Comparison of ENCODE assay signal across 14 cellular contexts in the genomic region with DNA sequence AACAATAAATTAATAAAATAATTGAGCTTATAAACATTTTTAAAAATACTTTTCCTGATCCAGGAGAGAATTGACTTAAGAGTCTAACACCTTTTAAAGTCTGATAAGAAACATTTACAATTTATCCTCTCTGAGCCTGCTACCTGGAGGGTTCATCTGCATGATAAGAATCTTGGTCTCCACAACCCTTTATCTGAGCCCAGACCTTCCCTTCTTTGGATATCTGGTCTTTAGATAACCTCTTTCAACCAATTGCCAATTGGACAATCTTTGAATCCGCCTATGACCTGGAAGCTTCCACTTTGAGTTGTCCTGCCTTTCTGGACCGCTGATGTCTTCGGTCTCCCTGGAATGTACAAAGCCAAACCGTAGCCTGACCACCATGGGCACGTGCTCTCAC.
DNase-seq lines count a peak whose midpoint lies in the region; ATAC-seq, FAIRE-seq and TF ChIP-seq lines count a peak whose summit lies in the region.
"Had no signal": no experiment of that assay in that cellular context is flagged by ENCODE, and none has a peak within 500 bp of the region (broad histone marks: within the 10 kb centered on the region; RNA-seq: fewer than 3 reads in every experiment).

No MANE protein-coding gene starts in this region.

- H3K4me1 Mint-ChIP-seq in CD4-positive, alpha-beta T cell (ENCODE audit: low read depth) = no peaks in the 10 kb centered on the region

- H3K9me3 Mint-ChIP-seq in CD4-positive, alpha-beta T cell = no peaks in the 10 kb centered on the region
- H3K9me3 Mint-ChIP-seq: H9 had no signal

- no peak for TF ChIP-seq RAD21 in K562 (CRISPR knock-in tag; conservative IDR thresholded peaks at IDR 0.05 in 1 of 2, IDR thresholded peaks at IDR 0.05 in 1 of 2)

- H3K27me3 ChIP-seq in K562 (ENCODE audit: control insufficient read depth in 2 of 2, insufficient read depth in 2 of 2, low read length in 2 of 2) = no peaks in the 10 kb centered on the region
- H3K27me3 ChIP-seq in mesendoderm (ENCODE audit: insufficient read depth, low read length, poor library complexity) = no peaks in the 10 kb centered on the region
- H3K27me3 ChIP-seq in brain microvascular endothelial cell (replicated peaks) = no peaks in the 10 kb centered on the region
- H3K27me3 ChIP-seq in CD4-positive, alpha-beta T cell (ENCODE audit: control insufficient read depth, insufficient read depth, low read length) = no peaks in the 10 kb centered on the region

- H3K79me2 ChIP-seq in K562 (ENCODE audit: control insufficient read depth, insufficient read depth, low read length) = no peaks in the 10 kb centered on the region
- no peaks in the 10 kb centered on the region for H3K79me2 ChIP-seq in mesendoderm (ENCODE audit: control insufficient read depth, insufficient read depth, low read length)

- ATAC-seq in K562 = no peak
- ATAC-seq in CD4-positive, alpha-beta T cell (ENCODE audit: poor library complexity) = no peak

- no peak overlapping the region for H3K4me3 Mint-ChIP-seq in CD4-positive, alpha-beta T cell
- H3K4me3 Mint-ChIP-seq: CD4-positive, alpha-beta memory T cell; H9 had no signal

- no peak overlapping the region for H3K23ac ChIP-seq in mesendoderm (ENCODE audit: low read length)

- H3K9ac ChIP-seq in K562 (ENCODE audit: insufficient read depth in 1 of 2, low read depth in 2 of 2, low read length in 2 of 2) (no peak overlapping the region), mesendoderm (ENCODE audit: low read length) (no peak overlapping the region)

- DNase-seq in NCI-H82 (lab: John Stamatoyannopoulos, UW) = peak; percentile 19
- no peak for DNase-seq in NCI-H82 treated with DMSO at 0.1 percent for 48 hours (lab: John Stamatoyannopoulos, UW; ENCODE audit: unreplicated experiment)
- no peak for DNase-seq in K562 (ENCODE audit: extremely low read depth in 1 of 4, low spot score in 3 of 4)
- DNase-seq in mesendoderm = peak; percentile 91
- no peak for DNase-seq in brain microvascular endothelial cell
- DNase-seq in CD4-positive, alpha-beta T cell = no peak
- DNase-seq in kidney tubule cell (ENCODE audit: low spot score) = no peak
- DNase-seq: GOT3 had no signal

- no peak overlapping the region for H4K8ac ChIP-seq in mesendoderm (ENCODE audit: low read depth, low read length)

- H3K18ac ChIP-seq in mesendoderm (ENCODE audit: low read length) = no peak overlapping the region

- H3K27me3 Mint-ChIP-seq in CD4-positive, alpha-beta T cell = no peaks in the 10 kb centered on the region

- H3K4me1 ChIP-seq in K562 (replicated peaks in 1 of 2; ENCODE audit: control insufficient read depth in 2 of 2, insufficient read depth in 2 of 2, low read length in 2 of 2) (peaks cover 12 to 21% of the 10 kb centered on the region in 2 experiments; a peak in 4 of 5 replicates), mesendoderm (ENCODE audit: control insufficient read depth, low read depth, low read length) (peaks cover 6% of the 10 kb centered on the region)
- H3K4me1 ChIP-seq: A549 had no signal

- TF ChIP-seq EP300 in K562 (IDR thresholded peaks at IDR 0.05; ENCODE audit: low read length) = no peak

- peak overlapping the region; percentile 77 for H3K56ac ChIP-seq in mesendoderm (ENCODE audit: low read length)

- no peak for TF ChIP-seq POLR2A in K562 (conservative IDR thresholded peaks at IDR 0.05)

- H2BK120ac ChIP-seq in mesendoderm (ENCODE audit: low read depth, low read length) = no peak overlapping the region

- H3K4me2 ChIP-seq in K562 (ENCODE audit: insufficient read depth, low read length) (no peak overlapping the region), mesendoderm (ENCODE audit: low read length) (no peak overlapping the region)

- CTCF ChIA-PET in K562 (lab: Yijun Ruan, JAX; ENCODE audit: low intra/inter-chr PET ratio) = no interaction called here
- CTCF ChIA-PET in CD4-positive, alpha-beta T cell (lab: Charles Lee) = no interaction called here

- intact Hi-C loops in K562 (cut with micrococcal nuclease) = loop anchor here (1.0 kb wide), 2 partner anchors 89 to 804 kb away; no protein-coding TSS in a partner anchor
- intact Hi-C loops in CD4-positive, alpha-beta T cell (cut with DNase I, micrococcal nuclease) = loop anchor here (1.0 to 10.0 kb wide), 6 partner anchors 805 to 1690 kb away; no protein-coding TSS in a partner anchor

- H3K9me3 ChIP-seq in K562 (replicated peaks; ENCODE audit: control insufficient read depth, insufficient read depth, low read depth, low read length) = peaks cover 3% of the 10 kb centered on the region
- H3K9me3 ChIP-seq in CD4-positive, alpha-beta T cell (ENCODE audit: control insufficient read depth, low read length) = no peaks in the 10 kb centered on the region
- H3K9me3 ChIP-seq: A549 had no signal

- POLR2A ChIA-PET in K562 (lab: Yijun Ruan, JAX) = no interaction called here
- POLR2A ChIA-PET in CD4-positive, alpha-beta T cell (lab: Charles Lee) = no interaction called here

- H2AK5ac ChIP-seq in mesendoderm (ENCODE audit: low read length) = no peak overlapping the region

- TF ChIP-seq CTCF in K562 (IDR thresholded peaks at IDR 0.05 in 2 of 3, conservative IDR thresholded peaks at IDR 0.05 in 1 of 3; ENCODE audit: insufficient read depth in 2 of 3, low read depth in 1 of 3, low read length in 3 of 3) (no peak), brain microvascular endothelial cell (IDR thresholded peaks at IDR 0.05; ENCODE audit: low read depth, low read length, missing control alignments) (no peak)
- TF ChIP-seq CTCF in CD4-positive, alpha-beta T cell (IDR thresholded peaks at IDR 0.05) = no peak

- peak overlapping the region; percentile 98 for H2BK5ac ChIP-seq in mesendoderm (ENCODE audit: low read length)

- H3K4ac ChIP-seq in mesendoderm (ENCODE audit: low read depth, low read length) = no peak overlapping the region

- peaks cover 5% of the 10 kb centered on the region for H3K9me1 ChIP-seq in K562 (ENCODE audit: control insufficient read depth, insufficient read depth, low read length)

- no peaks in the 10 kb centered on the region for H3K36me3 Mint-ChIP-seq in CD4-positive, alpha-beta T cell (ENCODE audit: low read depth)
- H3K36me3 Mint-ChIP-seq: CD4-positive, alpha-beta memory T cell had no signal

- FAIRE-seq in K562 (lab: Jason Lieb, UNC) = no peak
- FAIRE-seq: A549 had no signal

- BruUV-seq in K562 (replicated peaks; lab: Mats Ljungman, UMichigan) = no TSS peak

- H4K5ac ChIP-seq in mesendoderm (ENCODE audit: low read length) = no peak overlapping the region

- H3K27ac Mint-ChIP-seq in CD4-positive, alpha-beta T cell = no peak overlapping the region
- H3K27ac Mint-ChIP-seq: H9 had no signal

- peak overlapping the region; percentile 93 for H2AFZ ChIP-seq in K562 (ENCODE audit: low read depth, low read length)

- 65% methylated on average over 5 of the region's 5 CpGs for WGBS in K562 (ENCODE audit: insufficient coverage, low coverage, missing lambda C conversion rate)
- WGBS in mesendoderm (ENCODE audit: extremely low coverage, insufficient coverage, low lambda C conversion rate) = no CpG with 5 or more reads among the region's 5 CpGs

- H3K4me3 ChIP-seq in K562 = no peak overlapping the region
- no peak overlapping the region for H3K4me3 ChIP-seq in mesendoderm (ENCODE audit: low read length)
- H3K4me3 ChIP-seq in brain microvascular endothelial cell (ENCODE audit: low read depth, low read length) = no peak overlapping the region
- H3K4me3 ChIP-seq: A549 had no signal

- H3K79me1 ChIP-seq in mesendoderm (ENCODE audit: low read length) = no peaks in the 10 kb centered on the region

- H2BK15ac ChIP-seq in mesendoderm (replicated peaks; ENCODE audit: low read depth) = no peak overlapping the region

- in situ Hi-C loops in K562 (cut with MboI) (no loop called here), brain microvascular endothelial cell (cut with HindIII; ENCODE audit: low pct_ligation_motif_present, low sequenced_read_pairs) (no loop called here)

- no peak overlapping the region for H3K27ac ChIP-seq in K562 (ENCODE audit: extremely low read depth, low read depth, low read length)
- peak overlapping the region; percentile 66 for H3K27ac ChIP-seq in mesendoderm (ENCODE audit: low read depth, low read length)
- H3K27ac ChIP-seq in brain microvascular endothelial cell = no peak overlapping the region
- no peak overlapping the region for H3K27ac ChIP-seq in CD4-positive, alpha-beta T cell (ENCODE audit: low read depth, low read length)
- H3K27ac ChIP-seq: 22Rv1, A549, C4-2B, HL-60 had no signal

- H3K36me3 ChIP-seq in K562 (ENCODE audit: control insufficient read depth, insufficient read depth, low read length) = no peaks in the 10 kb centered on the region
- H3K36me3 ChIP-seq in mesendoderm (ENCODE audit: control insufficient read depth, insufficient read depth, low read length) = no peaks in the 10 kb centered on the region
- H3K36me3 ChIP-seq in brain microvascular endothelial cell (replicated peaks) = no peaks in the 10 kb centered on the region

- H4K20me1 ChIP-seq in K562 (replicated peaks; ENCODE audit: control insufficient read depth, insufficient read depth, low read length) = no peaks in the 10 kb centered on the region

TF ChIP-seq in K562, 482 proteins besides CTCF, POLR2A, EP300 and RAD21:
- no peak for TF ChIP-seq ZNF239 (CRISPR knock-in tag; IDR thresholded peaks at IDR 0.05)
- no peak for TF ChIP-seq HDAC1 (IDR thresholded peaks at IDR 0.05)
- TF ChIP-seq CBFA2T3 (IDR thresholded peaks at IDR 0.05) = 0 out of 2 replicates have a peak, but pooled peaks have one; percentile 26
- no peak for TF ChIP-seq PYGO2 (tag; IDR thresholded peaks at IDR 0.05)

Comparison
In these comparisons a context has a peak if more than half of its experiments do, and no peak if none do; other contexts are left out.
1. DNase-seq: peak in NCI-H82 (single experiment) and mesendoderm (single experiment); none in NCI-H82 treated with DMSO at 0.1 percent for 48 hours (single experiment), K562 (0 of 4), brain microvascular endothelial cell (single experiment), CD4-positive, alpha-beta T cell (0 of 10) and kidney tubule cell (single experiment).